Comparison of ENCODE assay signal across 15 cellular contexts in genomic region chr14:58560208-58560607, GRCh38.
DNase-seq lines count a peak whose midpoint lies in the region; ATAC-seq and TF ChIP-seq lines count a peak whose summit lies in the region.
"Had no signal": no experiment of that assay in that cellular context is flagged by ENCODE, and none has a peak within 500 bp of the region (broad histone marks: within the 10 kb centered on the region; RNA-seq: fewer than 3 reads in every experiment).

No MANE protein-coding gene starts in this region.

- BruUV-seq in MCF 10A (replicated peaks; lab: Mats Ljungman, UMichigan) = no TSS peak

- H3K4me3 Mint-ChIP-seq in MCF 10A (ENCODE audit: unreplicated experiment) = no peak overlapping the region
- H3K4me3 Mint-ChIP-seq: activated T-cell treated with anti-CD3 and anti-CD28 coated beads, Interleukin-2, amount 50 U/mL, for 4 hours had no signal

- WGBS in aorta, 2 donors = 8 to 17% methylated on average over 3 of the region's 3 CpGs

- ATAC-seq in SK-N-SH treated with all-trans-retinoic acid at 6 μM for 48 hours (peak; percentile 85), thoracic aorta (ENCODE audit: insufficient number of reproducible peaks, low FRiP score, low read depth) (no peak), HG03521 (IDR thresholded peaks at IDR 0.05; ENCODE audit: unreplicated experiment) (no peak), aorta (ENCODE audit: low FRiP score) (no peak)
- ATAC-seq: activated T-cell treated with anti-CD3 and anti-CD28 coated beads, Interleukin-2, amount 50 U/mL, for 4 hours; body of pancreas had no signal

- H3K4me1 ChIP-seq in breast epithelium (no peaks in the 10 kb centered on the region), thoracic aorta (ENCODE audit: control insufficient read depth in 1 of 2, low read depth in 2 of 2) (peaks cover 9 to 22% of the 10 kb centered on the region in 2 donors), aorta (ENCODE audit: control insufficient read depth in 1 of 2, insufficient read depth in 2 of 2, low read length in 2 of 2) (peaks cover 1 to 4% of the 10 kb centered on the region in 2 donors)
- H3K4me1 ChIP-seq: body of pancreas, Caco-2 had no signal

- H3K36me3 ChIP-seq in breast epithelium = no peaks in the 10 kb centered on the region
- H3K36me3 ChIP-seq in thoracic aorta = no peaks in the 10 kb centered on the region
- no peaks in the 10 kb centered on the region for H3K36me3 ChIP-seq in aorta (ENCODE audit: control insufficient read depth in 1 of 2, insufficient read depth in 2 of 2, low read length in 1 of 2)
- H3K36me3 ChIP-seq: ovary had no signal

- H3K36me3 Mint-ChIP-seq in MCF 10A (ENCODE audit: insufficient read depth, unreplicated experiment) = no peaks in the 10 kb centered on the region

- H3K4me1 Mint-ChIP-seq in MCF 10A (ENCODE audit: insufficient read depth, unreplicated experiment) = no peaks in the 10 kb centered on the region

- no peaks in the 10 kb centered on the region for H3K27me3 Mint-ChIP-seq in MCF 10A (ENCODE audit: insufficient read depth, unreplicated experiment)

- no peak overlapping the region for H3K27ac Mint-ChIP-seq in MCF 10A (ENCODE audit: low read depth, unreplicated experiment)

- DNase-seq in MCF 10A (ENCODE audit: unreplicated experiment) (peak; percentile 3), breast epithelium (ENCODE audit: low spot score in 2 of 2) (no peak), foreskin fibroblast (peak; percentile 32 to 59), thoracic aorta (ENCODE audit: low spot score) (no peak), NCI-H128 (lab: John Stamatoyannopoulos, UW; ENCODE audit: unreplicated experiment) (no peak), aorta (no peak)
- DNase-seq: activated CD4-positive, alpha-beta T cell treated with anti-CD3 and anti-CD28 coated beads for 4 hours; activated T-cell treated with anti-CD3 and anti-CD28 coated beads, Interleukin-2, amount 50 U/mL, for 4 hours; body of pancreas; Caco-2; OCI-M1; ovary; trophoblast cell had no signal

- TF ChIP-seq POLR2A in breast epithelium (IDR thresholded peaks at IDR 0.05) = no peak

- TF ChIP-seq CTCF in MCF 10A (IDR thresholded peaks at IDR 0.05; ENCODE audit: unreplicated experiment) = no peak
- TF ChIP-seq CTCF in breast epithelium (IDR thresholded peaks at IDR 0.05) = no peak
- no peak for TF ChIP-seq CTCF in foreskin fibroblast (IDR thresholded peaks at IDR 0.05; ENCODE audit: low read depth, low read length)
- no peak for TF ChIP-seq CTCF in thoracic aorta (IDR thresholded peaks at IDR 0.05)

- CTCF ChIA-PET in MCF 10A (lab: Yijun Ruan, JAX) = interaction anchor here (0.6 to 0.7 kb wide), 3 partner anchors 33 to 566 kb away, joined by 3 to 4 read pairs (median 3); no protein-coding TSS in a partner anchor

- intact Hi-C loops in MCF 10A (cut with micrococcal nuclease) (no loop called here), breast epithelium (cut with DNase I; ENCODE audit: low total_unique reads) (no loop called here), aorta (cut with DNase I) (no loop called here)

- H3K4me3 ChIP-seq in breast epithelium (no peak overlapping the region), foreskin fibroblast (ENCODE audit: low read depth in 1 of 2, low read length in 2 of 2) (no peak overlapping the region), thoracic aorta (no peak overlapping the region), aorta (ENCODE audit: low read length in 2 of 2) (no peak overlapping the region)
- H3K4me3 ChIP-seq: body of pancreas, ovary had no signal

- H3K27me3 ChIP-seq in breast epithelium (no peaks in the 10 kb centered on the region), thoracic aorta (replicated peaks; ENCODE audit: insufficient read depth) (no peaks in the 10 kb centered on the region), aorta (ENCODE audit: control insufficient read depth in 1 of 2, insufficient read depth in 2 of 2, low read length in 1 of 2) (no peaks in the 10 kb centered on the region)
- H3K27me3 ChIP-seq: body of pancreas, ovary had no signal

- no peak overlapping the region for H3K27ac ChIP-seq in breast epithelium
- H3K27ac ChIP-seq in thoracic aorta = peak overlapping the region; percentile 29 to 34
- no peak overlapping the region for H3K27ac ChIP-seq in aorta (ENCODE audit: low read depth in 1 of 2, low read length in 2 of 2)
- H3K27ac ChIP-seq: body of pancreas, ovary had no signal

- no peaks in the 10 kb centered on the region for H3K9me3 Mint-ChIP-seq in MCF 10A (ENCODE audit: unreplicated experiment)
- H3K9me3 Mint-ChIP-seq: activated T-cell treated with anti-CD3 and anti-CD28 coated beads, Interleukin-2, amount 50 U/mL, for 4 hours had no signal

- H3K9me3 ChIP-seq in breast epithelium = no peaks in the 10 kb centered on the region
- no peaks in the 10 kb centered on the region for H3K9me3 ChIP-seq in thoracic aorta
- H3K9me3 ChIP-seq in aorta (ENCODE audit: control insufficient read depth, low read length) = no peaks in the 10 kb centered on the region
- H3K9me3 ChIP-seq: body of pancreas, Caco-2, ovary had no signal

- POLR2A ChIA-PET in MCF 10A (lab: Yijun Ruan, JAX) = no interaction called here

TF ChIP-seq in SK-N-SH treated with all-trans-retinoic acid at 6 μM for 48 hours, 23 proteins besides CTCF, POLR2A, EP300 and RAD21:
- no peak for TF ChIP-seq ZNF565 (CRISPR knock-in tag; conservative IDR thresholded peaks at IDR 0.05; ENCODE audit: low read depth)
- no peak for TF ChIP-seq TCF4 (CRISPR knock-in tag; IDR thresholded peaks at IDR 0.05; ENCODE audit: borderline replicate concordance)
- no peak for TF ChIP-seq TSHZ2 (CRISPR knock-in tag; IDR thresholded peaks at IDR 0.05)
- TF ChIP-seq TOX (CRISPR knock-in tag; IDR thresholded peaks at IDR 0.05; ENCODE audit: borderline replicate concordance) = no peak
- TF ChIP-seq BACH2 (CRISPR knock-in tag; IDR thresholded peaks at IDR 0.05; ENCODE audit: borderline replicate concordance) = no peak
- TF ChIP-seq PPARA (CRISPR knock-in tag; IDR thresholded peaks at IDR 0.05; ENCODE audit: borderline replicate concordance) = no peak
- TF ChIP-seq ESRRG (CRISPR knock-in tag; IDR thresholded peaks at IDR 0.05) = no peak

Comparison
In these comparisons a context has a peak if more than half of its experiments do, and no peak if none do; other contexts are left out.
1. DNase-seq: peak in MCF 10A (single experiment) and foreskin fibroblast (2 of 2); none in breast epithelium (0 of 2), thoracic aorta (single experiment), NCI-H128 (single experiment) and aorta (0 of 2).
2. H3K27ac ChIP-seq: peak in thoracic aorta (2 of 2); none in breast epithelium (0 of 2) and aorta (0 of 2).